In the genomic region with DNA sequence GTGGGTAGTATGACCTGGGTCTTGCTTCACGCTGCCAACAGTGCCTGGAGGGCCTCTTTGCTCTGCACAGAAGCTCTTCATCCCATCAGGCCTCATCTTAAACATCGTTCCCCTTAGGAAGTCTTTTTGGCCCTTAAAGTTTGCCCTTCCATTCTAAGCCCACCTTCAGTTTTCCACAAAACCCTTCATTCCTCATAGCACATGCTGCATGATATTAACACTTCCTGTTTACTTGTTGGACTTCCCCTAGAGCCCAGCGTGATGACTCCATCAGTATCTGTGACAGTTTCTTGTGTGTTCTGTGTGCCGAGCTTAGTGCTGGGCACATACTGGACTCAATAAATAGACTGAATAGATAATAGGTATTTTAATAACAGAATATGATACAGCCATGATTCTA, we compare ENCODE assay signal across 15 cellular contexts. TPM values are rescaled to one million over a fixed set of nuclear protein-coding genes. Genes with fewer than 3 reads are reported as not detected.
DNase-seq lines count a peak whose midpoint lies in the region; ATAC-seq and TF ChIP-seq lines count a peak whose summit lies in the region.
"Had no signal": no experiment of that assay in that cellular context is flagged by ENCODE, and none has a peak within 500 bp of the region (broad histone marks: within the 10 kb centered on the region; RNA-seq: fewer than 3 reads in every experiment).

No MANE protein-coding gene starts in this region.

- DNase-seq in CD1c-positive myeloid dendritic cell (ENCODE audit: extremely low spot score) (peak; percentile 14), GM12865 (ENCODE audit: low read depth) (peak; percentile 48), memory B cell (ENCODE audit: low spot score in 2 of 2) (no peak), NCI-H1694 treated with DMSO at 0.1 percent for 48 hours (lab: John Stamatoyannopoulos, UW) (no peak), posterior vena cava (ENCODE audit: low spot score) (no peak), AG20443 (ENCODE audit: low spot score) (no peak)
- DNase-seq in activated CD4-positive, alpha-beta memory T cell treated with anti-CD3 and anti-CD28 coated beads for 36 hours, result no peak
- DNase-seq in stimulated activated CD4-positive, alpha-beta T cell treated with anti-CD3 and anti-CD28 coated beads, Interleukin-12 subunit alpha, Interleukin-12 subunit beta, amount 100 ng/mL, for 4 hours, result no peak
- DNase-seq: left ventricle myocardium superior; NCI-H146; NK-92 treated with Interleukin-12 subunit alpha and Interleukin-12 subunit beta, amount 100 ng/mL, for 24 hours; pancreas had no signal

- CTCF ChIA-PET in activated CD4-positive, alpha-beta memory T cell treated with anti-CD3 and anti-CD28 coated beads for 36 hours (lab: Charles Lee), result interaction anchor here (1.3 to 1.6 kb wide), 2 partner anchors 9 to 91 kb away, joined by 7 to 8 read pairs; no protein-coding TSS in a partner anchor

- POLR2A ChIA-PET in activated CD4-positive, alpha-beta memory T cell treated with anti-CD3 and anti-CD28 coated beads for 36 hours (lab: Charles Lee), result interaction anchor here (0.7 kb wide), 1 partner anchor 29 kb away, joined by 3 read pairs; no protein-coding TSS in a partner anchor

- H3K36me3 Mint-ChIP-seq in activated CD4-positive, alpha-beta memory T cell treated with anti-CD3 and anti-CD28 coated beads for 36 hours, result peaks cover 8% of the 10 kb centered on the region
- peaks cover 9% of the 10 kb centered on the region for H3K36me3 Mint-ChIP-seq in memory B cell

- H3K27me3 Mint-ChIP-seq in activated CD4-positive, alpha-beta memory T cell treated with anti-CD3 and anti-CD28 coated beads for 36 hours, result no peaks in the 10 kb centered on the region
- H3K27me3 Mint-ChIP-seq in memory B cell, result no peaks in the 10 kb centered on the region

- H3K4me3 ChIP-seq in GM12865 (ENCODE audit: low read depth, low read length), result peak overlapping the region; percentile 49
- H3K4me3 ChIP-seq: pancreas had no signal

- no peak for TF ChIP-seq CTCF in GM12865 (IDR thresholded peaks at IDR 0.05; ENCODE audit: insufficient read depth, low read depth, low read length, missing control alignments)

- peaks cover 57% of the 10 kb centered on the region for H3K4me1 Mint-ChIP-seq in activated CD4-positive, alpha-beta memory T cell treated with anti-CD3 and anti-CD28 coated beads for 36 hours (ENCODE audit: low read depth)
- peaks cover 39% of the 10 kb centered on the region for H3K4me1 Mint-ChIP-seq in memory B cell

- intact Hi-C loops in activated CD4-positive, alpha-beta memory T cell treated with anti-CD3 and anti-CD28 coated beads for 36 hours (cut with micrococcal nuclease), result loop anchor here (5.0 kb wide), 2 partner anchors 579 to 1379 kb away; a partner anchor contains a TSS
- intact Hi-C loops in posterior vena cava (cut with DNase I), result no loop called here

- no peak for ATAC-seq in memory B cell (ENCODE audit: low read depth)
- ATAC-seq: left ventricle myocardium superior, pancreas had no signal

- H3K27ac Mint-ChIP-seq in activated CD4-positive, alpha-beta memory T cell treated with anti-CD3 and anti-CD28 coated beads for 36 hours, result no peak overlapping the region
- H3K27ac Mint-ChIP-seq in memory B cell, result peak overlapping the region; percentile 83

- H3K4me3 Mint-ChIP-seq in activated CD4-positive, alpha-beta memory T cell treated with anti-CD3 and anti-CD28 coated beads for 36 hours, result peak overlapping the region; percentile 2
- H3K4me3 Mint-ChIP-seq in memory B cell, result peak overlapping the region; percentile 65

- no peaks in the 10 kb centered on the region for H3K9me3 Mint-ChIP-seq in activated CD4-positive, alpha-beta memory T cell treated with anti-CD3 and anti-CD28 coated beads for 36 hours
- H3K9me3 Mint-ChIP-seq in memory B cell, result no peaks in the 10 kb centered on the region

RNA-seq across cellular contexts. Expression of a gene that starts 2.2 kb away (rescaled TPM):
- 10 to 100 TPM; 51.1 to 51.3 TPM for total RNA-seq in activated CD4-positive, alpha-beta memory T cell treated with anti-CD3 and anti-CD28 coated beads for 36 hours
- total RNA-seq in posterior vena cava, result 10 to 100 TPM; 37.5 to 38.1 TPM

RNA-seq across cellular contexts. Expression of a gene that starts 23.1 kb away (rescaled TPM):
- not detected for total RNA-seq in activated CD4-positive, alpha-beta memory T cell treated with anti-CD3 and anti-CD28 coated beads for 36 hours
- under 1 TPM in 1 of 2 donors, not detected in 1; 0.14 TPM for total RNA-seq in posterior vena cava
- total RNA-seq: activated CD8-positive, alpha-beta memory T cell treated with anti-CD3 and anti-CD28 coated beads for 36 hours; glomerular endothelial cell; left ventricle myocardium superior; T-helper 1 cell treated with Interleukin-12 subunit alpha and Interleukin-12 subunit beta and Interleukin-4 antibody, amounts not matched to agents 30 ng/mL and 1 ng/mL, for 36 hours had no signal

RNA-seq across cellular contexts. Expression of a gene that starts 42.2 kb away (rescaled TPM):
- under 1 TPM; 0.02 TPM for total RNA-seq in activated CD4-positive, alpha-beta memory T cell treated with anti-CD3 and anti-CD28 coated beads for 36 hours
- total RNA-seq in posterior vena cava, result 1 to 10 TPM; 5.1 to 8.3 TPM

Comparison
In these comparisons a context has a peak if more than half of its experiments do, and no peak if none do; other contexts are left out.
1. DNase-seq: peak in CD1c-positive myeloid dendritic cell (single experiment) and GM12865 (single experiment); none in activated CD4-positive, alpha-beta memory T cell treated with anti-CD3 and anti-CD28 coated beads for 36 hours (single experiment), memory B cell (0 of 2), NCI-H1694 treated with DMSO at 0.1 percent for 48 hours (single experiment), stimulated activated CD4-positive, alpha-beta T cell treated with anti-CD3 and anti-CD28 coated beads, Interleukin-12 subunit alpha, Interleukin-12 subunit beta, amount 100 ng/mL, for 4 hours (single experiment), posterior vena cava (single experiment) and AG20443 (single experiment).
2. RNA of a gene that starts 42.2 kb away (total RNA-seq): 5.1 to 8.3 TPM in posterior vena cava; 0.02 TPM in activated CD4-positive, alpha-beta memory T cell treated with anti-CD3 and anti-CD28 coated beads for 36 hours; every median in the first group is over 4 times any median in the second.